16 cellular contexts compared by ENCODE assay signal in genomic region chr17:75838410-75838809, GRCh38. TPM values are rescaled to one million over a fixed set of nuclear protein-coding genes. Genes with fewer than 3 reads are reported as not detected.
DNase-seq lines count a peak whose midpoint lies in the region; ATAC-seq and TF ChIP-seq lines count a peak whose summit lies in the region.
"Had no signal": no experiment of that assay in that cellular context is flagged by ENCODE, and none has a peak within 500 bp of the region (broad histone marks: within the 10 kb centered on the region; RNA-seq: fewer than 3 reads in every experiment).

No MANE protein-coding gene starts in this region.

- H3K4me1 Mint-ChIP-seq in CD4-positive, alpha-beta T cell (ENCODE audit: low read depth), result peaks cover 14% of the 10 kb centered on the region
- peaks cover 8% of the 10 kb centered on the region for H3K4me1 Mint-ChIP-seq in activated T-helper 1 cell treated with anti-CD3 and anti-CD28 coated beads, Interleukin-12 subunit alpha, Interleukin-12 subunit beta, Interleukin-2, Interleukin-4 antibody, amounts not matched to agents 30 ng/mL and 10 ng/mL and 1 ng/mL, durations not matched to agents 14 hours and 24 hours and 36 hours (ENCODE audit: low read depth)

- H3K27ac Mint-ChIP-seq in CD4-positive, alpha-beta T cell, result no peak overlapping the region
- peak overlapping the region; percentile 18 for H3K27ac Mint-ChIP-seq in activated T-helper 1 cell treated with anti-CD3 and anti-CD28 coated beads, Interleukin-12 subunit alpha, Interleukin-12 subunit beta, Interleukin-2, Interleukin-4 antibody, amounts not matched to agents 30 ng/mL and 10 ng/mL and 1 ng/mL, durations not matched to agents 14 hours and 24 hours and 36 hours

- H3K4me3 Mint-ChIP-seq in CD4-positive, alpha-beta T cell, result no peak overlapping the region
- H3K4me3 Mint-ChIP-seq in activated T-helper 1 cell treated with anti-CD3 and anti-CD28 coated beads, Interleukin-12 subunit alpha, Interleukin-12 subunit beta, Interleukin-2, Interleukin-4 antibody, amounts not matched to agents 30 ng/mL and 10 ng/mL and 1 ng/mL, durations not matched to agents 14 hours and 24 hours and 36 hours, result no peak overlapping the region
- H3K4me3 Mint-ChIP-seq: CD14-positive monocyte had no signal

- TF ChIP-seq CTCF in CD4-positive, alpha-beta T cell (IDR thresholded peaks at IDR 0.05), result no peak
- no peak for TF ChIP-seq CTCF in spleen (IDR thresholded peaks at IDR 0.05 in 8 of 11, conservative IDR thresholded peaks at IDR 0.05 in 3 of 11)

- H3K4me1 ChIP-seq in right cardiac atrium (ENCODE audit: control insufficient read depth, insufficient read depth, low read length) (no peaks in the 10 kb centered on the region), spleen (peaks cover 18 to 100% (median 62%) of the 10 kb centered on the region in 6 donors)

- ATAC-seq in Right ventricle myocardium inferior (peak; percentile 53), right cardiac atrium (no peak), GM21717 (IDR thresholded peaks at IDR 0.05; ENCODE audit: unreplicated experiment) (no peak)
- no peak for ATAC-seq in CD4-positive, alpha-beta T cell (ENCODE audit: poor library complexity)
- ATAC-seq: PC-3 had no signal

- DNase-seq in Right ventricle myocardium inferior (ENCODE audit: missing footprints), result no peak
- DNase-seq in right cardiac atrium, result no peak
- no peak for DNase-seq in CD4-positive, alpha-beta T cell
- DNase-seq in activated T-helper 1 cell treated with anti-CD3 and anti-CD28 coated beads, Interleukin-12 subunit alpha, Interleukin-12 subunit beta, Interleukin-2, Interleukin-4 antibody, amounts not matched to agents 30 ng/mL and 10 ng/mL and 1 ng/mL, durations not matched to agents 14 hours and 24 hours and 36 hours (ENCODE audit: low spot score), result no peak
- peak; percentile 80 for DNase-seq in spleen
- DNase-seq in putamen (ENCODE audit: low spot score), result no peak
- DNase-seq: EL, IMR-90, Kasumi-1, MM.1S, NCI-H1092 treated with DMSO at 0.1 percent for 48 hours, NCI-H510A treated with DMSO at 0.1 percent for 48 hours, NCI-H82, PC-3 had no signal

- CTCF ChIA-PET in CD4-positive, alpha-beta T cell (lab: Charles Lee), result interaction anchor here (0.7 kb wide), 1 partner anchor 66 kb away, joined by 3 read pairs; no protein-coding TSS in a partner anchor

- peaks cover 0 to 96% (median 70%) of the 10 kb centered on the region in 6 donors for H3K36me3 ChIP-seq in spleen

- H3K9me3 Mint-ChIP-seq in CD4-positive, alpha-beta T cell, result no peaks in the 10 kb centered on the region
- no peaks in the 10 kb centered on the region for H3K9me3 Mint-ChIP-seq in activated T-helper 1 cell treated with anti-CD3 and anti-CD28 coated beads, Interleukin-12 subunit alpha, Interleukin-12 subunit beta, Interleukin-2, Interleukin-4 antibody, amounts not matched to agents 30 ng/mL and 10 ng/mL and 1 ng/mL, durations not matched to agents 14 hours and 24 hours and 36 hours
- H3K9me3 Mint-ChIP-seq: CD14-positive monocyte had no signal

- intact Hi-C loops in Right ventricle myocardium inferior (cut with DNase I) (no loop called here), right cardiac atrium (cut with DNase I) (no loop called here), spleen (cut with DNase I; ENCODE audit: low total_unique reads) (no loop called here)
- intact Hi-C loops in CD4-positive, alpha-beta T cell (cut with DNase I, micrococcal nuclease), result no loop called here
- intact Hi-C loops in activated T-helper 1 cell treated with anti-CD3 and anti-CD28 coated beads, Interleukin-12 subunit alpha, Interleukin-12 subunit beta, Interleukin-2, Interleukin-4 antibody, amounts not matched to agents 30 ng/mL and 10 ng/mL and 1 ng/mL, durations not matched to agents 14 hours and 24 hours and 36 hours (cut with micrococcal nuclease), result no loop called here

- 72% methylated on average over 15 of the region's 15 CpGs for WGBS in right cardiac atrium
- 70 to 89% (median 82%) methylated on average over 15 of the region's 15 CpGs for WGBS in spleen, 5 donors

- TF ChIP-seq POLR2A in spleen (IDR thresholded peaks at IDR 0.05), result no peak

- H3K27me3 ChIP-seq in right cardiac atrium (ENCODE audit: control insufficient read depth, insufficient read depth), result no peaks in the 10 kb centered on the region
- no peaks in the 10 kb centered on the region for H3K27me3 ChIP-seq in CD4-positive, alpha-beta T cell (ENCODE audit: control insufficient read depth, insufficient read depth, low read length)
- no peaks in the 10 kb centered on the region for H3K27me3 ChIP-seq in spleen (replicated peaks in 1 of 7)

- H3K27ac ChIP-seq in right cardiac atrium (ENCODE audit: low read length) (no peak overlapping the region), spleen (peak overlapping the region in 5 of 8 donors; percentile 33 to 91 (median 44))
- H3K27ac ChIP-seq in CD4-positive, alpha-beta T cell (ENCODE audit: low read depth, low read length), result peak overlapping the region; percentile 2

- peaks cover 65% of the 10 kb centered on the region for H3K36me3 Mint-ChIP-seq in CD4-positive, alpha-beta T cell (ENCODE audit: low read depth)
- H3K36me3 Mint-ChIP-seq in activated T-helper 1 cell treated with anti-CD3 and anti-CD28 coated beads, Interleukin-12 subunit alpha, Interleukin-12 subunit beta, Interleukin-2, Interleukin-4 antibody, amounts not matched to agents 30 ng/mL and 10 ng/mL and 1 ng/mL, durations not matched to agents 14 hours and 24 hours and 36 hours (ENCODE audit: low read depth), result peaks cover 11% of the 10 kb centered on the region

- H3K9me3 ChIP-seq in right cardiac atrium (ENCODE audit: control insufficient read depth, low read length) (no peaks in the 10 kb centered on the region), spleen (no peaks in the 10 kb centered on the region)
- H3K9me3 ChIP-seq in CD4-positive, alpha-beta T cell (ENCODE audit: control insufficient read depth, low read length), result no peaks in the 10 kb centered on the region

- no peaks in the 10 kb centered on the region for H3K27me3 Mint-ChIP-seq in CD4-positive, alpha-beta T cell
- H3K27me3 Mint-ChIP-seq in activated T-helper 1 cell treated with anti-CD3 and anti-CD28 coated beads, Interleukin-12 subunit alpha, Interleukin-12 subunit beta, Interleukin-2, Interleukin-4 antibody, amounts not matched to agents 30 ng/mL and 10 ng/mL and 1 ng/mL, durations not matched to agents 14 hours and 24 hours and 36 hours (ENCODE audit: insufficient read depth), result no peaks in the 10 kb centered on the region

- POLR2A ChIA-PET in CD4-positive, alpha-beta T cell (lab: Charles Lee), result interaction anchor here (2.4 kb wide), 1 partner anchor 17 kb away, joined by 6 read pairs; the partner anchor contains the start of gene WBP2

- no peak overlapping the region for H3K4me3 ChIP-seq in right cardiac atrium (ENCODE audit: low read length)
- no peak overlapping the region for H3K4me3 ChIP-seq in spleen

RNA-seq across cellular contexts. Expression of gene UNC13D, which starts 5.8 kb away (rescaled TPM):
- total RNA-seq in Right ventricle myocardium inferior, result 10.7 TPM
- total RNA-seq in right cardiac atrium, result 10 to 100 TPM; 12.6 to 30.4 (median 27.4) TPM
- 18.8 TPM for polyA plus RNA-seq in right cardiac atrium
- 100 to 1,000 TPM; 110 to 112 TPM for total RNA-seq in CD4-positive, alpha-beta T cell
- total RNA-seq in activated T-helper 1 cell treated with anti-CD3 and anti-CD28 coated beads, Interleukin-12 subunit alpha, Interleukin-12 subunit beta, Interleukin-2, Interleukin-4 antibody, amounts not matched to agents 30 ng/mL and 10 ng/mL and 1 ng/mL, durations not matched to agents 14 hours and 24 hours and 36 hours, result 185 and 186 TPM in 2 replicates
- total RNA-seq in spleen, result 100 to 1,000 TPM in 6 of 7 donors, 10 to 100 TPM in 1; 87.1 to 187 (median 129) TPM
- polyA plus RNA-seq in spleen, result 10 to 100 TPM; 36.4 to 86.1 (median 53.0) TPM

RNA-seq across cellular contexts. Expression of gene WBP2, which starts 16.7 kb away (rescaled TPM):
- 151 TPM for total RNA-seq in Right ventricle myocardium inferior
- total RNA-seq in right cardiac atrium, result 100 to 1,000 TPM; 112 to 128 (median 118) TPM
- 109 TPM for polyA plus RNA-seq in right cardiac atrium
- total RNA-seq in CD4-positive, alpha-beta T cell, result 100 to 1,000 TPM in 1 of 2 experiments, 10 to 100 TPM in 1; 98.5 to 114 TPM
- 68.8 and 74.4 TPM in 2 replicates for total RNA-seq in activated T-helper 1 cell treated with anti-CD3 and anti-CD28 coated beads, Interleukin-12 subunit alpha, Interleukin-12 subunit beta, Interleukin-2, Interleukin-4 antibody, amounts not matched to agents 30 ng/mL and 10 ng/mL and 1 ng/mL, durations not matched to agents 14 hours and 24 hours and 36 hours
- total RNA-seq in spleen, result 100 to 1,000 TPM in 4 of 7 donors, 10 to 100 TPM in 3; 46.7 to 144 (median 125) TPM
- polyA plus RNA-seq in spleen, result 100 to 1,000 TPM in 1 of 3 donors, 10 to 100 TPM in 2; 70.2 to 104 (median 74.1) TPM

RNA-seq across cellular contexts. Expression of gene TRIM47, which starts 40.0 kb away (rescaled TPM):
- total RNA-seq in Right ventricle myocardium inferior (39.4 TPM), right cardiac atrium (10 to 100 TPM; 24.1 to 25.9 (median 25.3) TPM), spleen (10 to 100 TPM; 30.8 to 73.8 (median 38.5) TPM)
- polyA plus RNA-seq in right cardiac atrium (19.2 TPM), spleen (10 to 100 TPM; 28.1 to 42.0 (median 28.4) TPM)
- total RNA-seq in CD4-positive, alpha-beta T cell, result 1 to 10 TPM; 2.3 to 2.8 TPM
- 30.5 and 32.7 TPM in 2 replicates for total RNA-seq in activated T-helper 1 cell treated with anti-CD3 and anti-CD28 coated beads, Interleukin-12 subunit alpha, Interleukin-12 subunit beta, Interleukin-2, Interleukin-4 antibody, amounts not matched to agents 30 ng/mL and 10 ng/mL and 1 ng/mL, durations not matched to agents 14 hours and 24 hours and 36 hours
- polyA plus RNA-seq: CD14-positive monocyte had no signal

RNA-seq across cellular contexts. Expression of gene UNK, which starts 53.8 kb away (rescaled TPM):
- total RNA-seq in Right ventricle myocardium inferior (16.0 TPM), right cardiac atrium (10 to 100 TPM; 18.2 to 22.5 (median 19.9) TPM), spleen (10 to 100 TPM; 35.4 to 53.8 (median 48.6) TPM)
- polyA plus RNA-seq in right cardiac atrium (20.8 TPM), spleen (10 to 100 TPM; 19.0 to 41.9 (median 25.8) TPM)
- total RNA-seq in CD4-positive, alpha-beta T cell, result 10 to 100 TPM; 33.7 to 36.1 TPM
- total RNA-seq in activated T-helper 1 cell treated with anti-CD3 and anti-CD28 coated beads, Interleukin-12 subunit alpha, Interleukin-12 subunit beta, Interleukin-2, Interleukin-4 antibody, amounts not matched to agents 30 ng/mL and 10 ng/mL and 1 ng/mL, durations not matched to agents 14 hours and 24 hours and 36 hours, result 26.0 and 26.9 TPM in 2 replicates

RNA-seq across cellular contexts. Expression of gene TRIM65, which starts 58.3 kb away (rescaled TPM):
- total RNA-seq in Right ventricle myocardium inferior, result 11.3 TPM
- total RNA-seq in right cardiac atrium, result 10 to 100 TPM in 1 of 4 donors, 1 to 10 TPM in 3; 5.7 to 10.7 (median 7.7) TPM
- polyA plus RNA-seq in right cardiac atrium, result 7.9 TPM
- total RNA-seq in CD4-positive, alpha-beta T cell, result 10 to 100 TPM in 1 of 2 experiments, 1 to 10 TPM in 1; 9.9 to 11.7 TPM
- 45.0 and 53.7 TPM in 2 replicates for total RNA-seq in activated T-helper 1 cell treated with anti-CD3 and anti-CD28 coated beads, Interleukin-12 subunit alpha, Interleukin-12 subunit beta, Interleukin-2, Interleukin-4 antibody, amounts not matched to agents 30 ng/mL and 10 ng/mL and 1 ng/mL, durations not matched to agents 14 hours and 24 hours and 36 hours
- 10 to 100 TPM; 20.0 to 26.5 (median 23.5) TPM for total RNA-seq in spleen
- polyA plus RNA-seq in spleen, result 10 to 100 TPM in 2 of 3 donors, 1 to 10 TPM in 1; 9.0 to 28.2 (median 11.6) TPM
